9 cellular contexts compared by ENCODE assay signal in the genomic region with DNA sequence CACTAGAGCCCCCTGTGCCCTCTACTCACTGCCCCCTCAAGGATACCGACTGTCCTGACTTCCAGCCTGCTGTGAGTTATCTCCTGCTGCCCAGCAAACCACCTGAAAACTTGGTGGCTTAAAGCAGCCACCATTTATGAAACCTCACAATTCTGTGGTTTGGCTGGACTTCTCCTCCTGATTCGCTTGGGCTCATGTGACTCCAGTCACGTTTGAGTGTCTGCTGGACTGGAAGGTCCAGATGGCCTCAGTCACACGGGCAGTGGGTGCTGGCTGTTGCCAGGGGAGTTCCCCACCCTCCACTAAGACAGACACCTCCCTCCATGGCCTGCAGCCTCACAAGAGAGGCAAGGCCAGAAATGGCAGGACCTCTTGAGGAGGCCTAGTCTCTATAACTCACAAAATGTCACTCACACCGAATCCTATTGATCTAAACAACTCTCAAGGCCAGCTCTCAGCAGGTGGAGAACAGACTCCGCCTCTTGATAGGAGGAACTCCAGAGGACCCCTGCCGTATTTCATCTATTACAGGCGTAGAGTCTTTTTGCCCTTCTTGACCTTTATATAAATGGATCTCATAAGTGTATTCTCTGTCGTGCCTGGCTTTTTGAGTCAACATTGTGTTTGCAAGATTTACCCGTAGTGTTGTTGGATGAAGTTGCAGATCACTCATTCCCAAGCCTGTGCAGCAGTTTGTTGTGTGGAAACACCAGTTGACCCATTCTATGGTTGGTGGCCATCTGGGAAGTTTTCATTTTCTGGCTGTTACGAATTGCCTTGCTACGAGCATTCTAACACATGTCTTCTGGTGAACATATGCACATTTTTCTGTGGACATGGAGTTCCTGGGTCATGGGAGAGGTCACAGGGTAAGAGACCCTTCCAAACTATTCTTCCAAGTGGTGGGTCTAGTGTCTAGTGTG. TPM values are rescaled to one million over a fixed set of nuclear protein-coding genes. Genes with fewer than 3 reads are reported as not detected.
DNase-seq lines count a peak whose midpoint lies in the region; ATAC-seq and TF ChIP-seq lines count a peak whose summit lies in the region.
"Had no signal": no experiment of that assay in that cellular context is flagged by ENCODE, and none has a peak within 500 bp of the region (broad histone marks: within the 10 kb centered on the region; RNA-seq: fewer than 3 reads in every experiment).

No MANE protein-coding gene starts in this region.

- intact Hi-C loops in heart left ventricle (cut with DNase I) (no loop called here), head of caudate nucleus (cut with DNase I) (no loop called here)

- peak overlapping the region in 2 of 3 donors; percentile 42 to 81 for H3K27ac Mint-ChIP-seq in CD4-positive, CD25-positive, alpha-beta regulatory T cell

- ATAC-seq in CD4-positive, CD25-positive, alpha-beta regulatory T cell (ENCODE audit: low read depth in 2 of 2), result no peak
- ATAC-seq in GM21367 (IDR thresholded peaks at IDR 0.05; ENCODE audit: unreplicated experiment) (peak; percentile 67), HG03565 (IDR thresholded peaks at IDR 0.05; ENCODE audit: unreplicated experiment) (peak; percentile 68), heart left ventricle (peak in 2 of 4 donors; percentile 5 to 34)

- no peak overlapping the region for H3K27ac ChIP-seq in CD4-positive, CD25-positive, alpha-beta regulatory T cell (ENCODE audit: insufficient read depth, low read length, poor library complexity, severe bottlenecking)
- peak overlapping the region in 11 of 12 donors; percentile 8 to 94 (median 61) for H3K27ac ChIP-seq in heart left ventricle

- no peak overlapping the region for H3K4me3 ChIP-seq in CD4-positive, CD25-positive, alpha-beta regulatory T cell (ENCODE audit: low read depth, low read length)
- no peak overlapping the region for H3K4me3 ChIP-seq in heart left ventricle
- H3K4me3 ChIP-seq: lung had no signal

- no peak for TF ChIP-seq POLR2A in heart left ventricle (IDR thresholded peaks at IDR 0.05)

- H3K9me3 Mint-ChIP-seq in CD4-positive, CD25-positive, alpha-beta regulatory T cell, result peaks cover 0 to 2% (median 0%) of the 10 kb centered on the region in 7 donors

- H3K4me3 Mint-ChIP-seq in CD4-positive, CD25-positive, alpha-beta regulatory T cell, result no peak overlapping the region

- H3K27me3 ChIP-seq in CD4-positive, CD25-positive, alpha-beta regulatory T cell (ENCODE audit: control insufficient read depth, insufficient read depth, low read length), result no peaks in the 10 kb centered on the region
- no peaks in the 10 kb centered on the region for H3K27me3 ChIP-seq in heart left ventricle

- H3K36me3 Mint-ChIP-seq in CD4-positive, CD25-positive, alpha-beta regulatory T cell, result peaks cover 9% of the 10 kb centered on the region

- peaks cover 12% of the 10 kb centered on the region for H3K36me3 ChIP-seq in CD4-positive, CD25-positive, alpha-beta regulatory T cell (ENCODE audit: control insufficient read depth, insufficient read depth, low read length)
- peaks cover 0 to 36% (median 31%) of the 10 kb centered on the region in 9 donors for H3K36me3 ChIP-seq in heart left ventricle

- no peaks in the 10 kb centered on the region for H3K9me3 ChIP-seq in CD4-positive, CD25-positive, alpha-beta regulatory T cell (ENCODE audit: control insufficient read depth in 2 of 2, low read length in 2 of 2)
- no peaks in the 10 kb centered on the region for H3K9me3 ChIP-seq in heart left ventricle

- H3K4me1 Mint-ChIP-seq in CD4-positive, CD25-positive, alpha-beta regulatory T cell, result peaks cover 0 to 46% (median 11%) of the 10 kb centered on the region in 4 donors

- H3K27me3 Mint-ChIP-seq in CD4-positive, CD25-positive, alpha-beta regulatory T cell, result no peaks in the 10 kb centered on the region

- DNase-seq in CD4-positive, CD25-positive, alpha-beta regulatory T cell, result no peak
- peak in 2 of 5 donors; percentile 73 to 81 for DNase-seq in heart left ventricle
- DNase-seq in DMS153 treated with DMSO at 0.1 percent for 48 hours (lab: John Stamatoyannopoulos, UW; ENCODE audit: unreplicated experiment), result no peak
- no peak for DNase-seq in activated CD4-positive, CD25-positive, alpha-beta regulatory T cell (lab: John Stamatoyannopoulos, UW)
- no peak for DNase-seq in head of caudate nucleus
- DNase-seq in stimulated activated CD4-positive, alpha-beta T cell treated with anti-CD3 and anti-CD28 coated beads, Interleukin-4, amount 100 ng/mL, for 1 hour, result no peak

- no peak for TF ChIP-seq CTCF in heart left ventricle (IDR thresholded peaks at IDR 0.05)

- no peaks in the 10 kb centered on the region for H3K4me1 ChIP-seq in CD4-positive, CD25-positive, alpha-beta regulatory T cell (ENCODE audit: control insufficient read depth, insufficient read depth, low read length, poor library complexity, severe bottlenecking)
- H3K4me1 ChIP-seq in heart left ventricle, result peaks cover 18 to 99% (median 75%) of the 10 kb centered on the region in 12 donors

- WGBS in heart left ventricle, 4 donors, result 52 to 62% (median 59%) methylated on average over 11 to 12 of the region's 12 CpGs

RNA-seq across cellular contexts. Expression of gene ZMIZ1, which starts 48.3 kb away (rescaled TPM):
- 34.8 TPM for total RNA-seq in CD4-positive, CD25-positive, alpha-beta regulatory T cell
- 1 to 10 TPM; 1.5 to 2.3 (median 1.9) TPM for polyA plus RNA-seq in CD4-positive, CD25-positive, alpha-beta regulatory T cell
- total RNA-seq in heart left ventricle, result 10 to 100 TPM; 39.8 to 75.4 (median 50.5) TPM
- polyA plus RNA-seq in heart left ventricle, result 10 to 100 TPM; 19.7 to 45.7 TPM

Comparison
In these comparisons a context has a peak if more than half of its experiments do, and no peak if none do; other contexts are left out.
1. ATAC-seq: peak in GM21367 (single experiment) and HG03565 (single experiment); none in CD4-positive, CD25-positive, alpha-beta regulatory T cell (0 of 2).